In the genomic region with DNA sequence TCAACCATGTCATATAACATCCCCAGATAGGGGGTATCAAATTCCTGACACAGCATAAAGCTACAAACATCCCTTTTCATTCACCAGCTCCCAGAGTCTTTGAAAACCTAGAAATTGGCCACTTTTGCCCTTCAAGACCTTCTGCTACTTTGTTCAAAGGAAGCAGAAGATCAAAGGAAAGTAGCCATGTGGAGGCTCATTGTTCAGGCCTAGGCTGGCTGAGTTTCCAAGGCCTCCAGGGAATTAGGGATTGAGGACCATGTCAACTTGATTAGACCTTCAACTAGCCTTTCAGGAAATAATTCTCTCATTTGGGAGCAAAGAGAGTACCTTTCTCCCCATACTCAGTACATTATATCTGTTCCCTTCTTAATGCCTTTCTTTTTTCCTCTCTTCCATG, we compare ENCODE assay signal across 30 cellular contexts.
A peak's percentile ranks its signal among the peaks of the same experiment; 100 is the strongest.
DNase-seq lines count a peak whose midpoint lies in the region; ATAC-seq, FAIRE-seq and TF ChIP-seq lines count a peak whose summit lies in the region.
"Had no signal": no experiment of that assay in that cellular context is flagged by ENCODE, and none has a peak within 500 bp of the region (broad histone marks: within the 10 kb centered on the region; RNA-seq: fewer than 3 reads in every experiment).

No MANE protein-coding gene starts in this region.

- H2AK5ac ChIP-seq in mesenchymal stem cell (ENCODE audit: low read length, severe bottlenecking): no peak overlapping the region

- no peak overlapping the region for H4K91ac ChIP-seq in mesenchymal stem cell (ENCODE audit: low read length)

- H3K27me3 ChIP-seq in SK-N-SH (ENCODE audit: insufficient read depth) (no peaks in the 10 kb centered on the region), mesenchymal stem cell (ENCODE audit: control insufficient read depth in 1 of 2, insufficient read depth in 1 of 2, low read length in 2 of 2) (no peaks in the 10 kb centered on the region), smooth muscle cell (ENCODE audit: low read depth) (no peaks in the 10 kb centered on the region)
- H3K27me3 ChIP-seq: BE2C, esophagus squamous epithelium, gastroesophageal sphincter, right atrium auricular region, spleen had no signal

- POLR2A ChIA-PET in SK-N-SH (lab: Yijun Ruan, JAX): no interaction called here

- in situ Hi-C loops in SK-MEL-5 (cut with HindIII; ENCODE audit: low pct_unique_long_range_greater_than_20kb, low sequenced_read_pairs): no loop called here

- H3K4me3 ChIP-seq in SK-N-SH (ENCODE audit: low read depth in 2 of 2, low read length in 1 of 2) (no peak overlapping the region), mesenchymal stem cell (ENCODE audit: insufficient read depth in 1 of 2, low read depth in 1 of 2, low read length in 2 of 2) (no peak overlapping the region), smooth muscle cell (no peak overlapping the region)
- H3K4me3 ChIP-seq: esophagus squamous epithelium, gastroesophageal sphincter, right atrium auricular region, spleen had no signal

- H2BK12ac ChIP-seq in mesenchymal stem cell (ENCODE audit: low read length in 2 of 2): no peak overlapping the region

- no peak for ATAC-seq in SK-N-SH treated with all-trans-retinoic acid at 6 μM for 48 hours
- ATAC-seq in stimulated activated naive CD8-positive, alpha-beta T cell treated with anti-CD3 and anti-CD28 coated beads, Interleukin-15, Interleukin-2, amounts not matched to agents 100 U/mL and 50 U/mL, for 24 hours: no peak
- ATAC-seq: activated CD4-positive, alpha-beta T cell treated with anti-CD3 and anti-CD28 coated beads for 36 hours; gastroesophageal sphincter; left colon; naive thymus-derived CD4-positive, alpha-beta T cell had no signal

- TF ChIP-seq RAD21 in SK-N-SH (IDR thresholded peaks at IDR 0.05; ENCODE audit: low read length): no peak

- H3K36me3 ChIP-seq in SK-N-SH (replicated peaks in 1 of 2; ENCODE audit: control insufficient read depth in 1 of 2, insufficient read depth in 2 of 2, low read length in 1 of 2): no peaks in the 10 kb centered on the region
- no peaks in the 10 kb centered on the region for H3K36me3 ChIP-seq in mesenchymal stem cell (ENCODE audit: control insufficient read depth in 1 of 2, insufficient read depth in 2 of 2, low read depth in 1 of 2, low read length in 2 of 2)
- H3K36me3 ChIP-seq in smooth muscle cell (ENCODE audit: low read depth): no peaks in the 10 kb centered on the region
- H3K36me3 ChIP-seq: BE2C, esophagus squamous epithelium, gastroesophageal sphincter, right atrium auricular region, spleen had no signal

- H3K4ac ChIP-seq in mesenchymal stem cell (ENCODE audit: low read depth in 1 of 2, low read length in 2 of 2): peak overlapping the region in 1 of 2 experiments; percentile 16

- H3K79me2 ChIP-seq in SK-N-SH (ENCODE audit: insufficient read depth) (no peaks in the 10 kb centered on the region), smooth muscle cell (ENCODE audit: low read depth) (no peaks in the 10 kb centered on the region)
- H3K79me2 ChIP-seq: parathyroid adenoma had no signal

- H3F3A ChIP-seq in SK-N-SH (replicated peaks; ENCODE audit: insufficient read depth) (peaks cover 24% of the 10 kb centered on the region), smooth muscle cell (ENCODE audit: low read depth) (no peaks in the 10 kb centered on the region)

- DNase-seq in SK-N-SH (no peak), SK-MEL-5 (ENCODE audit: low read depth, low spot score) (peak; percentile 63), mesenchymal stem cell (no peak), smooth muscle cell (lab: John Stamatoyannopoulos, UW; ENCODE audit: unreplicated experiment) (no peak), HTR-8/SVneo (ENCODE audit: insufficient read length, low spot score) (no peak)
- no peak for DNase-seq in activated T-cell treated with anti-CD3 and anti-CD28 coated beads, Interleukin-2, amount 50 U/mL, for 48 hours
- no peak for DNase-seq in stimulated activated naive CD8-positive, alpha-beta T cell treated with anti-CD3 and anti-CD28 coated beads, Interleukin-15, Interleukin-2, amounts not matched to agents 100 U/mL and 50 U/mL, for 24 hours
- DNase-seq: activated CD4-positive, alpha-beta T cell treated with anti-CD3 and anti-CD28 coated beads for 36 hours; activated gamma-delta T cell; BE2C; DMS79; esophagus squamous epithelium; hypothalamus; immature natural killer cell; left colon; naive thymus-derived CD4-positive, alpha-beta T cell; NCI-H1048; NCI-H1694 treated with DMSO at 0.1 percent for 48 hours; NCI-H2171 treated with DMSO at 0.1 percent for 48 hours; NCI-H524; spleen; substantia nigra had no signal

- H2BK15ac ChIP-seq in mesenchymal stem cell (ENCODE audit: low read depth, poor library complexity, severe bottlenecking): no peak overlapping the region

- no peak overlapping the region for H4K8ac ChIP-seq in mesenchymal stem cell (ENCODE audit: low read length)

- no peak for FAIRE-seq in HTR-8/SVneo (lab: Jason Lieb, UNC)
- FAIRE-seq: A204.1, endometrium, GM18507, RCC 7860 had no signal

- H2AFZ ChIP-seq in SK-N-SH (ENCODE audit: low read depth) (peak overlapping the region; percentile 36; the same call in 1 of the 2 replicates), mesenchymal stem cell (ENCODE audit: low read depth, low read length) (no peak overlapping the region), smooth muscle cell (ENCODE audit: low read depth) (peak overlapping the region; percentile 60)
- H2AFZ ChIP-seq: parathyroid adenoma had no signal

- H3K18ac ChIP-seq in mesenchymal stem cell (ENCODE audit: low read depth in 1 of 2, low read length in 2 of 2): no peak overlapping the region

- H3K27ac ChIP-seq in SK-N-SH (ENCODE audit: low read depth in 2 of 2, low read length in 1 of 2) (peak overlapping the region in 1 of 2 experiments; percentile 73; a peak in 2 of 4 replicates), mesenchymal stem cell (ENCODE audit: low read length, poor library complexity, severe bottlenecking) (no peak overlapping the region), smooth muscle cell (ENCODE audit: low read depth) (peak overlapping the region; percentile 66)
- H3K27ac ChIP-seq: gastroesophageal sphincter, parathyroid adenoma, right atrium auricular region, spleen had no signal

- no peaks in the 10 kb centered on the region for H3K9me2 ChIP-seq in SK-N-SH

- H3K79me1 ChIP-seq in mesenchymal stem cell (replicated peaks; ENCODE audit: low read length, poor library complexity, severe bottlenecking): no peaks in the 10 kb centered on the region

- H4K20me1 ChIP-seq in SK-N-SH (ENCODE audit: insufficient read depth): no peaks in the 10 kb centered on the region
- no peaks in the 10 kb centered on the region for H4K20me1 ChIP-seq in smooth muscle cell (ENCODE audit: low read depth)

- H3K4me1 ChIP-seq in SK-N-SH (ENCODE audit: control insufficient read depth in 1 of 2, insufficient read depth in 2 of 2, low read depth in 1 of 2, low read length in 1 of 2) (peaks cover 0 to 17% of the 10 kb centered on the region in 2 experiments; a peak in 2 of 4 replicates), mesenchymal stem cell (ENCODE audit: control insufficient read depth, insufficient read depth, low read depth, low read length) (no peaks in the 10 kb centered on the region), smooth muscle cell (ENCODE audit: low read depth) (peaks cover 29% of the 10 kb centered on the region)
- H3K4me1 ChIP-seq: BE2C, esophagus squamous epithelium, gastroesophageal sphincter, parathyroid adenoma, right atrium auricular region, spleen had no signal

- no peak overlapping the region for H3K23ac ChIP-seq in mesenchymal stem cell (ENCODE audit: low read length in 2 of 2)

- TF ChIP-seq EP300 in SK-N-SH (IDR thresholded peaks at IDR 0.05; ENCODE audit: borderline replicate concordance in 1 of 2, low read depth in 1 of 2, low read length in 1 of 2): no peak

- H3K9me3 ChIP-seq in SK-N-SH: no peaks in the 10 kb centered on the region
- H3K9me3 ChIP-seq in mesenchymal stem cell (ENCODE audit: control insufficient read depth, low read length): no peaks in the 10 kb centered on the region
- H3K9me3 ChIP-seq in smooth muscle cell (replicated peaks; ENCODE audit: low read depth): no peaks in the 10 kb centered on the region
- H3K9me3 ChIP-seq: BE2C, esophagus squamous epithelium, gastroesophageal sphincter, right atrium auricular region, spleen had no signal

- CTCF ChIA-PET in SK-N-SH (lab: Yijun Ruan, JAX): no interaction called here

- no peak overlapping the region for H2BK5ac ChIP-seq in mesenchymal stem cell (ENCODE audit: low read depth, low read length, poor library complexity, severe bottlenecking)

- H3K9ac ChIP-seq in SK-N-SH (no peak overlapping the region; the same call in 1 of the 2 replicates), mesenchymal stem cell (ENCODE audit: low read length) (peak overlapping the region; percentile 13), smooth muscle cell (ENCODE audit: low read depth) (no peak overlapping the region)
- H3K9ac ChIP-seq: parathyroid adenoma had no signal

- H3K14ac ChIP-seq in mesenchymal stem cell (ENCODE audit: low read length in 2 of 2): no peak overlapping the region

- H3K4me2 ChIP-seq in SK-N-SH (no peak overlapping the region), mesenchymal stem cell (ENCODE audit: low read length, poor library complexity, severe bottlenecking) (no peak overlapping the region), smooth muscle cell (no peak overlapping the region)

- TF ChIP-seq CTCF in SK-N-SH (IDR thresholded peaks at IDR 0.05) (no peak), smooth muscle cell (IDR thresholded peaks at IDR 0.05; ENCODE audit: borderline replicate concordance, insufficient read depth, poor library complexity, severe bottlenecking) (no peak)

- H2BK120ac ChIP-seq in mesenchymal stem cell (ENCODE audit: low read depth, low read length): no peak overlapping the region

TF ChIP-seq in SK-N-SH, 30 proteins besides CTCF, POLR2A, EP300 and RAD21 (continues in another document):
- TF ChIP-seq GABPA (IDR thresholded peaks at IDR 0.05; ENCODE audit: low read depth) (no peak), TCF12 (IDR thresholded peaks at IDR 0.05) (no peak), NFIC (IDR thresholded peaks at IDR 0.05; ENCODE audit: borderline replicate concordance) (no peak), POLR2AphosphoS5 (IDR thresholded peaks at IDR 0.05; ENCODE audit: low read depth, low read length) (no peak)

TF ChIP-seq in SK-N-SH treated with all-trans-retinoic acid at 6 μM for 48 hours, 23 proteins besides CTCF, POLR2A, EP300 and RAD21 (continues in another document):
- TF ChIP-seq, protein P1, sequence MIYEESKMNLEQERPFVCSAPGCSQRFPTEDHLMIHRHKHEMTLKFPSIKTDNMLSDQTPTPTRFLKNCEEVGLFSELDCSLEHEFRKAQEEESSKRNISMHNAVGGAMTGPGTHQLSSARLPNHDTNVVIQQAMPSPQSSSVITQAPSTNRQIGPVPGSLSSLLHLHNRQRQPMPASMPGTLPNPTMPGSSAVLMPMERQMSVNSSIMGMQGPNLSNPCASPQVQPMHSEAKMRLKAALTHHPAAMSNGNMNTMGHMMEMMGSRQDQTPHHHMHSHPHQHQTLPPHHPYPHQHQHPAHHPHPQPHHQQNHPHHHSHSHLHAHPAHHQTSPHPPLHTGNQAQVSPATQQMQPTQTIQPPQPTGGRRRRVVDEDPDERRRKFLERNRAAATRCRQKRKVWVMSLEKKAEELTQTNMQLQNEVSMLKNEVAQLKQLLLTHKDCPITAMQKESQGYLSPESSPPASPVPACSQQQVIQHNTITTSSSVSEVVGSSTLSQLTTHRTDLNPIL (CRISPR knock-in tag; IDR thresholded peaks at IDR 0.05; ENCODE audit: low read depth): no peak
- TF ChIP-seq ZC3H10 (CRISPR knock-in tag; IDR thresholded peaks at IDR 0.05): no peak
- no peak for TF ChIP-seq ISL1 (CRISPR knock-in tag; IDR thresholded peaks at IDR 0.05)
- no peak for TF ChIP-seq ZNF70 (CRISPR knock-in tag; IDR thresholded peaks at IDR 0.05)
